Comparison of ENCODE assay signal across 10 cellular contexts in genomic region chr5:80034962-80035821, GRCh38. TPM values are rescaled to one million over a fixed set of nuclear protein-coding genes. Genes with fewer than 3 reads are reported as not detected.
DNase-seq lines count a peak whose midpoint lies in the region; ATAC-seq, FAIRE-seq and TF ChIP-seq lines count a peak whose summit lies in the region.
"Had no signal": no experiment of that assay in that cellular context is flagged by ENCODE, and none has a peak within 500 bp of the region (broad histone marks: within the 10 kb centered on the region; RNA-seq: fewer than 3 reads in every experiment).

Gene THBS4 (plus strand): TSS chr5:80035348. CDS start chr5:80035538, 190 bp downstream.

- H3K4me1 Mint-ChIP-seq in activated CD4-positive, alpha-beta T cell treated with anti-CD3 and anti-CD28 coated beads, Interleukin-2, amount 10 ng/mL, durations not matched to agents 24 days and 14 days = peaks cover 25% of the 10 kb centered on the region
- no peaks in the 10 kb centered on the region for H3K4me1 Mint-ChIP-seq in astrocyte (ENCODE audit: low read depth, unreplicated experiment)

- peak within 1 kb of the TSS; percentile 75 for H3K4me3 Mint-ChIP-seq in activated CD4-positive, alpha-beta T cell treated with anti-CD3 and anti-CD28 coated beads, Interleukin-2, amount 10 ng/mL, durations not matched to agents 24 days and 14 days
- H3K4me3 Mint-ChIP-seq in astrocyte (ENCODE audit: unreplicated experiment) = peak within 1 kb of the TSS; percentile 75

- ATAC-seq in GM18502 (IDR thresholded peaks at IDR 0.05; ENCODE audit: poor library complexity, unreplicated experiment) = no peak

- no peaks in the 10 kb centered on the region for H4K20me1 ChIP-seq in astrocyte (ENCODE audit: insufficient read depth, low read length)

- H3K79me2 ChIP-seq in astrocyte (ENCODE audit: insufficient read depth, low read length) = no peaks in the 10 kb centered on the region

- H3K27ac ChIP-seq in astrocyte (ENCODE audit: low read depth, low read length) (no peak within 1 kb of the TSS), subcutaneous abdominal adipose tissue (ENCODE audit: low read depth, low read length) (no peak within 1 kb of the TSS)
- H3K27ac ChIP-seq: SJSA1 had no signal

- H3K36me3 Mint-ChIP-seq in activated CD4-positive, alpha-beta T cell treated with anti-CD3 and anti-CD28 coated beads, Interleukin-2, amount 10 ng/mL, durations not matched to agents 24 days and 14 days (ENCODE audit: low read depth) = no peaks in the 10 kb centered on the region
- no peaks in the 10 kb centered on the region for H3K36me3 Mint-ChIP-seq in astrocyte (ENCODE audit: low read depth, unreplicated experiment)

- H3K27me3 Mint-ChIP-seq in activated CD4-positive, alpha-beta T cell treated with anti-CD3 and anti-CD28 coated beads, Interleukin-2, amount 10 ng/mL, durations not matched to agents 24 days and 14 days = peaks cover 55% of the 10 kb centered on the region
- peaks cover 49% of the 10 kb centered on the region for H3K27me3 Mint-ChIP-seq in astrocyte (ENCODE audit: low read depth, unreplicated experiment)

- no peak within 1 kb of the TSS for H3K9ac ChIP-seq in astrocyte (ENCODE audit: low read length)
- no peak within 1 kb of the TSS for H3K9ac ChIP-seq in subcutaneous abdominal adipose tissue (ENCODE audit: low read length in 5 of 5)

- H3K27ac Mint-ChIP-seq in activated CD4-positive, alpha-beta T cell treated with anti-CD3 and anti-CD28 coated beads, Interleukin-2, amount 10 ng/mL, durations not matched to agents 24 days and 14 days = no peak within 1 kb of the TSS
- H3K27ac Mint-ChIP-seq in astrocyte (ENCODE audit: unreplicated experiment) = no peak within 1 kb of the TSS

- H3K9me3 ChIP-seq in astrocyte (ENCODE audit: insufficient read depth, low read depth, low read length) (no peaks in the 10 kb centered on the region), subcutaneous abdominal adipose tissue (ENCODE audit: control insufficient read depth in 5 of 5, low read length in 5 of 5) (no peaks in the 10 kb centered on the region)
- H3K9me3 ChIP-seq: SJSA1 had no signal

- FAIRE-seq in astrocyte (lab: Jason Lieb, UNC) = no peak

- peaks cover 3% of the 10 kb centered on the region for H3K9me3 Mint-ChIP-seq in activated CD4-positive, alpha-beta T cell treated with anti-CD3 and anti-CD28 coated beads, Interleukin-2, amount 10 ng/mL, durations not matched to agents 24 days and 14 days
- H3K9me3 Mint-ChIP-seq in astrocyte (ENCODE audit: unreplicated experiment) = no peaks in the 10 kb centered on the region

- H3K4me3 ChIP-seq in astrocyte (ENCODE audit: insufficient read depth, low read depth, low read length) = no peak within 1 kb of the TSS
- peak within 1 kb of the TSS; percentile 25 to 55 (median 51) for H3K4me3 ChIP-seq in subcutaneous abdominal adipose tissue (ENCODE audit: low read depth in 1 of 5, low read length in 5 of 5)
- H3K4me3 ChIP-seq: SJSA1 had no signal

- H3K4me1 ChIP-seq in astrocyte (ENCODE audit: insufficient read depth, low read length) (no peaks in the 10 kb centered on the region), subcutaneous abdominal adipose tissue (ENCODE audit: control insufficient read depth in 5 of 5, insufficient read depth in 5 of 5, low read length in 5 of 5) (peaks cover 0 to 7% (median 3%) of the 10 kb centered on the region in 5 donors)
- H3K4me1 ChIP-seq: SJSA1 had no signal

- intact Hi-C loops in activated CD4-positive, alpha-beta T cell treated with anti-CD3 and anti-CD28 coated beads, Interleukin-2, amount 10 ng/mL, durations not matched to agents 24 days and 14 days (cut with micrococcal nuclease) = no loop called here

- H3K36me3 ChIP-seq in astrocyte (ENCODE audit: insufficient read depth, low read length) = no peaks in the 10 kb centered on the region
- H3K36me3 ChIP-seq in subcutaneous abdominal adipose tissue (ENCODE audit: control insufficient read depth in 5 of 5, insufficient read depth in 5 of 5, low read length in 5 of 5) = no peaks in the 10 kb centered on the region
- H3K36me3 ChIP-seq: SJSA1 had no signal

- H3K27me3 ChIP-seq in astrocyte (ENCODE audit: insufficient read depth, low read length) = peaks cover 42% of the 10 kb centered on the region
- H3K27me3 ChIP-seq in subcutaneous abdominal adipose tissue (ENCODE audit: control insufficient read depth in 5 of 5, insufficient read depth in 4 of 5, low read length in 5 of 5) = peaks cover 26 to 40% (median 34%) of the 10 kb centered on the region in 5 donors

- no peak for TF ChIP-seq CTCF in astrocyte (IDR thresholded peaks at IDR 0.05; ENCODE audit: insufficient read depth, low read depth, low read length)

- peak; percentile 61 for DNase-seq in activated CD4-positive, alpha-beta T cell treated with anti-CD3 and anti-CD28 coated beads, Interleukin-2, amount 10 ng/mL, durations not matched to agents 24 days and 14 days
- DNase-seq in activated CD4-positive, alpha-beta T cell treated with anti-CD3 and anti-CD28 coated beads for 4 hours = no peak
- DNase-seq in astrocyte (ENCODE audit: low read depth) (no peak), left kidney (ENCODE audit: low read depth, low spot score) (peak; percentile 72), kidney glomerular epithelial cell (lab: John Stamatoyannopoulos, UW) (no peak), Kasumi-1 (lab: John Stamatoyannopoulos, UW) (no peak)
- DNase-seq: KBM-7 had no signal

- H3K4me2 ChIP-seq in astrocyte (ENCODE audit: low read length) = peak within 1 kb of the TSS; percentile 76

- H2AFZ ChIP-seq in astrocyte (ENCODE audit: low read depth, low read length) = peak within 1 kb of the TSS; percentile 68

RNA-seq across cellular contexts. Expression of gene THBS4, which starts in this region (rescaled TPM):
- total RNA-seq in activated CD4-positive, alpha-beta T cell treated with anti-CD3 and anti-CD28 coated beads, Interleukin-2, amount 10 ng/mL, durations not matched to agents 24 days and 14 days = 1.3 and 2.1 TPM in 2 replicates
- 0.55 and 1.1 TPM in 2 replicates for total RNA-seq in astrocyte

Comparison
In these comparisons a context has a peak if more than half of its experiments do, and no peak if none do; other contexts are left out.
1. DNase-seq: peak in activated CD4-positive, alpha-beta T cell treated with anti-CD3 and anti-CD28 coated beads, Interleukin-2, amount 10 ng/mL, durations not matched to agents 24 days and 14 days (single experiment) and left kidney (single experiment); none in activated CD4-positive, alpha-beta T cell treated with anti-CD3 and anti-CD28 coated beads for 4 hours (0 of 2), astrocyte (single experiment), kidney glomerular epithelial cell (single experiment) and Kasumi-1 (0 of 2).